8 cellular contexts compared by ENCODE assay signal in genomic region chr1:151494741-151495281, GRCh38. TPM values are rescaled to one million over a fixed set of nuclear protein-coding genes. Genes with fewer than 3 reads are reported as not detected.
DNase-seq lines count a peak whose midpoint lies in the region; ATAC-seq, FAIRE-seq and TF ChIP-seq lines count a peak whose summit lies in the region.

No MANE protein-coding gene starts in this region.

- H3K4me1 ChIP-seq in kidney (ENCODE audit: control insufficient read depth in 1 of 2, insufficient read depth in 1 of 2, low read depth in 1 of 2, low read length in 2 of 2) = no peaks in the 10 kb centered on the region

- ATAC-seq in GM18858 (IDR thresholded peaks at IDR 0.05; ENCODE audit: unreplicated experiment) = no peak

- DNase-seq in GM04504 (ENCODE audit: low read depth) (peak; percentile 51), MG63 (peak; percentile 51), dedifferentiated amniotic fluid mesenchymal stem cell (ENCODE audit: extremely low spot score) (peak; percentile 22), pulmonary artery endothelial cell (ENCODE audit: low read depth, low spot score) (peak; percentile 50), NCI-H526 treated with DMSO at 0.1 percent for 48 hours (lab: John Stamatoyannopoulos, UW) (no peak), kidney (no peak), activated gamma-delta T cell treated with Interleukin-2 at 50 U/mL for 16 hours (no peak)

- no peak overlapping the region for H3K27ac ChIP-seq in kidney (ENCODE audit: low read depth in 2 of 2, low read length in 2 of 2)

- TF ChIP-seq CTCF in kidney (IDR thresholded peaks at IDR 0.05; ENCODE audit: borderline replicate concordance, extremely low read depth, insufficient read depth) = no peak

- intact Hi-C loops in kidney (cut with DNase I) = no loop called here

- no peaks in the 10 kb centered on the region for H3K9me3 ChIP-seq in MG63
- no peaks in the 10 kb centered on the region for H3K9me3 ChIP-seq in kidney (ENCODE audit: control insufficient read depth in 1 of 2, low read length in 2 of 2)

- no peak overlapping the region for H3K4me3 ChIP-seq in MG63
- H3K4me3 ChIP-seq in kidney (ENCODE audit: low read length in 2 of 2) = no peak overlapping the region

- H3K9ac ChIP-seq in kidney (ENCODE audit: low read length in 2 of 2) = no peak overlapping the region

- FAIRE-seq in kidney (lab: Jason Lieb, UNC) = no peak

- H3K36me3 ChIP-seq in MG63 (no peaks in the 10 kb centered on the region), kidney (ENCODE audit: control insufficient read depth in 1 of 2, insufficient read depth in 2 of 2, low read length in 2 of 2) (no peaks in the 10 kb centered on the region)

- no peaks in the 10 kb centered on the region for H3K27me3 ChIP-seq in MG63

RNA-seq across cellular contexts. Expression of gene CGN, which starts 16.4 kb away (rescaled TPM):
- 0.05 TPM in 1 of 2 replicates, not detected in the other for total RNA-seq in MG63 (2014; rRNA removed; shearing (Covaris generic); ENCODE audit: low replicate concordance)
- total RNA-seq in pulmonary artery endothelial cell (0.71 and 0.79 TPM in 2 replicates), kidney (41.6 TPM)
- polyA plus RNA-seq in kidney (ENCODE audit: insufficient read depth, low read depth, low replicate concordance) = 24.0 TPM

RNA-seq across cellular contexts. Expression of gene POGZ, which starts 35.5 kb away (rescaled TPM):
- total RNA-seq in MG63 (2014; rRNA removed; shearing (Covaris generic); ENCODE audit: low replicate concordance) = 4.2 and 5.7 TPM in 2 replicates
- total RNA-seq in pulmonary artery endothelial cell (12.2 and 16.9 TPM in 2 replicates), kidney (96.6 TPM)
- 16.4 TPM for polyA plus RNA-seq in kidney (ENCODE audit: insufficient read depth, low read depth, low replicate concordance)

RNA-seq across cellular contexts. Expression of gene TUFT1, which starts 45.3 kb away (rescaled TPM):
- total RNA-seq in MG63 (2014; rRNA removed; shearing (Covaris generic); ENCODE audit: low replicate concordance) = 18.8 and 19.8 TPM in 2 replicates
- total RNA-seq in pulmonary artery endothelial cell (6.1 and 6.6 TPM in 2 replicates), kidney (12.9 TPM)
- polyA plus RNA-seq in kidney (ENCODE audit: insufficient read depth, low read depth, low replicate concordance) = 8.9 TPM

Comparison
In these comparisons a context has a peak if more than half of its experiments do, and no peak if none do; other contexts are left out.
1. DNase-seq: peak in GM04504 (single experiment), MG63 (single experiment), dedifferentiated amniotic fluid mesenchymal stem cell (single experiment) and pulmonary artery endothelial cell (single experiment); none in NCI-H526 treated with DMSO at 0.1 percent for 48 hours (single experiment), kidney (single experiment) and activated gamma-delta T cell treated with Interleukin-2 at 50 U/mL for 16 hours (single experiment).
2. RNA of gene CGN, which starts 16.4 kb away (total RNA-seq): 41.6 TPM in kidney (single experiment); 0.71 to 0.79 TPM in pulmonary artery endothelial cell and 0.05 TPM in MG63; every median in the first group is over 10 times any median in the second.